In genomic region chr10:33336606-33337334, GRCh38 we compare ENCODE assay signal across 8 cellular contexts. TPM values are rescaled to one million over a fixed set of nuclear protein-coding genes. Genes with fewer than 3 reads are reported as not detected.
DNase-seq lines count a peak whose midpoint lies in the region; ATAC-seq and TF ChIP-seq lines count a peak whose summit lies in the region.

No MANE protein-coding gene starts in this region.

- H3K4me1 Mint-ChIP-seq in activated naive CD8-positive, alpha-beta T cell treated with anti-CD3 and anti-CD28 coated beads, Interleukin-2, amount 50 U/mL, for 24 hours, result peaks cover 27% of the 10 kb centered on the region

- H3K27me3 Mint-ChIP-seq in activated naive CD8-positive, alpha-beta T cell treated with anti-CD3 and anti-CD28 coated beads, Interleukin-2, amount 50 U/mL, for 24 hours, result peaks cover 56% of the 10 kb centered on the region

- DNase-seq in AG09309 (ENCODE audit: low read depth) (no peak), HEK293T (ENCODE audit: extremely low spot score) (peak; percentile 37), left cardiac atrium (peak; percentile 64), posterior vena cava (ENCODE audit: low spot score) (peak; percentile 89), cerebellar nuclear complex (lab: John Stamatoyannopoulos, UW) (no peak), NCI-H128 (lab: John Stamatoyannopoulos, UW; ENCODE audit: unreplicated experiment) (no peak)
- DNase-seq in activated naive CD8-positive, alpha-beta T cell treated with anti-CD3 and anti-CD28 coated beads, Interleukin-2, amount 50 U/mL, for 24 hours, result peak; percentile 3
- no peak for DNase-seq in activated CD4-positive, alpha-beta T cell treated with anti-CD3 and anti-CD28 coated beads for 4 hours

- H3K27ac Mint-ChIP-seq in activated naive CD8-positive, alpha-beta T cell treated with anti-CD3 and anti-CD28 coated beads, Interleukin-2, amount 50 U/mL, for 24 hours, result no peak overlapping the region

- no peak for TF ChIP-seq CTCF in AG09309 (IDR thresholded peaks at IDR 0.05; ENCODE audit: control insufficient read depth, insufficient read depth, low read depth, low read length, missing control alignments)

- intact Hi-C loops in left cardiac atrium (cut with DNase I) (loop anchor here (5.0 to 10.0 kb wide), 2 partner anchors 381 to 468 kb away; no protein-coding TSS in a partner anchor), posterior vena cava (cut with DNase I) (loop anchor here (5.0 to 10.0 kb wide), 3 partner anchors 768 to 1301 kb away; no protein-coding TSS in a partner anchor)

- H3K9me3 Mint-ChIP-seq in activated naive CD8-positive, alpha-beta T cell treated with anti-CD3 and anti-CD28 coated beads, Interleukin-2, amount 50 U/mL, for 24 hours, result no peaks in the 10 kb centered on the region

- H3K36me3 Mint-ChIP-seq in activated naive CD8-positive, alpha-beta T cell treated with anti-CD3 and anti-CD28 coated beads, Interleukin-2, amount 50 U/mL, for 24 hours (ENCODE audit: low read depth), result no peaks in the 10 kb centered on the region

- H3K4me3 Mint-ChIP-seq in activated naive CD8-positive, alpha-beta T cell treated with anti-CD3 and anti-CD28 coated beads, Interleukin-2, amount 50 U/mL, for 24 hours, result peak overlapping the region; percentile 59

- POLR2A ChIA-PET in HEK293T (lab: Yijun Ruan, JAX), result interaction anchor here (1.0 to 3.2 kb wide), 6 partner anchors 14 to 148 kb away, joined by 3 to 11 read pairs (median 6); no protein-coding TSS in a partner anchor

- peak overlapping the region; percentile 89 for H3K4me3 ChIP-seq in AG09309 (ENCODE audit: control insufficient read depth, low read depth, low read length)

- CTCF ChIA-PET in HEK293T (lab: Yijun Ruan, JAX), result interaction anchor here (0.5 kb wide), 1 partner anchor 61 kb away, joined by 3 read pairs; no protein-coding TSS in a partner anchor

- no peak for ATAC-seq in activated naive CD8-positive, alpha-beta T cell treated with anti-CD3 and anti-CD28 coated beads, Interleukin-2, amount 50 U/mL, for 24 hours
- ATAC-seq in left cardiac atrium, result peak; percentile 13 to 19

TF ChIP-seq in HEK293T, 16 proteins besides CTCF, POLR2A, EP300 and RAD21:
- TF ChIP-seq PKNOX1 (IDR thresholded peaks at IDR 0.05) (no peak), SUZ12 (IDR thresholded peaks at IDR 0.05) (no peak), L3MBTL2 (conservative IDR thresholded peaks at IDR 0.05) (0 out of 2 replicates have a peak, but pooled peaks have one; percentile 43), FOXA1 (IDR thresholded peaks at IDR 0.05) (no peak), CTBP1 (IDR thresholded peaks at IDR 0.05; ENCODE audit: borderline replicate concordance) (no peak), HDGF (IDR thresholded peaks at IDR 0.05; ENCODE audit: borderline replicate concordance) (no peak), FOXM1 (IDR thresholded peaks at IDR 0.05; ENCODE audit: borderline replicate concordance) (no peak)

RNA-seq across cellular contexts. Expression of gene NRP1, which starts 2.3 kb away (rescaled TPM):
- total RNA-seq in left cardiac atrium (100 to 1,000 TPM; 110 to 121 TPM), posterior vena cava (100 to 1,000 TPM; 123 TPM)

Comparison
In these comparisons a context has a peak if more than half of its experiments do, and no peak if none do; other contexts are left out.
1. DNase-seq: peak in HEK293T (single experiment), activated naive CD8-positive, alpha-beta T cell treated with anti-CD3 and anti-CD28 coated beads, Interleukin-2, amount 50 U/mL, for 24 hours (single experiment), left cardiac atrium (single experiment) and posterior vena cava (single experiment); none in AG09309 (single experiment), cerebellar nuclear complex (0 of 2), NCI-H128 (single experiment) and activated CD4-positive, alpha-beta T cell treated with anti-CD3 and anti-CD28 coated beads for 4 hours (0 of 2).